Comparison of ENCODE assay signal across 1 cellular context in the genomic region with DNA sequence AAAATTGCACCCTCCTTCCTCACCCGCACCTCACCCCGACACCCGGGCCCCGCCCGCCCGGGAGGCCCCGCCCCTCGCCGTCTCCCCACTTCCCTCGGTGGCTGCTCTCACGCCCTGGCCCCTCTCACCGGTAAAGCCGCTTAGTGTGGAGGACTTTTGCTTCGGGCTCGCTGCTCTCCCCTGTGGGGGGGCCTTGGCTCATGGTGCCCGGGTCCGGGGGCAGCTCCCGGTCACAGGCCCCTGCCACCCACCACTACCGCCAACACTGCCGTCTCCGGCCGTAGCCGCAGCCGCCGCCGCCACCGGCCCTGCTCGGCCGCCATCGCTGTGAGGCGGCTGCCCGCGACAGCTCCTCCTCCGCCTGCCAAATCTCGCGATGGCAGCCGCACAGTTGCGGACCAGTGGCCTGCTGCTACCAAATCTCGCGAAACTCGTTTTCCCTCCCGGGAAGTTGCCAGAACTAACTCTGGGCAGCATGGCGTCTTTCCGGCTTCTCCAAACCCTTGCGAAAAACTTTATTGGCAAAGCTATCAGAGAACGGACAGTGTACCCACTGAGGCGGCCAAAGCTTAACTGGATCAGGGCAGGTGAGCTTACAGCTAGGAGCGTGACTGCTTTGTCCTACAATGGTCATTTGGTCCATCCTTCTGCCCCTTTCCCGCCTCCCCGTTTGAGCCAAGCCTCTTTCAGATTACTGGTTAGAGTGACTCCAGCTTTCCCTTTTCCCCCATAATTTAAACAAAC.
TF ChIP-seq lines count a peak whose summit lies in the region.

Gene SMG5 (minus strand): TSS at position 347 of the 744 bp plus-strand sequence. CDS start 145 bp downstream, at position 202.

TF ChIP-seq in K562, 482 proteins besides CTCF, POLR2A, EP300 and RAD21 (continued from another document and continues in another):
- TF ChIP-seq ZNF696 (CRISPR knock-in tag; conservative IDR thresholded peaks at IDR 0.05) (no peak), HNRNPL (IDR thresholded peaks at IDR 0.05; ENCODE audit: low read depth, low read length) (no peak), NRF1 (conservative IDR thresholded peaks at IDR 0.05 in 1 of 2, IDR thresholded peaks at IDR 0.05 in 1 of 2) (peak; percentile 10 to 62; a peak in 3 of 4 replicates), FOXM1 (IDR thresholded peaks at IDR 0.05; ENCODE audit: low read depth) (no peak), FOXM1 (CRISPR knock-in tag; IDR thresholded peaks at IDR 0.05; ENCODE audit: low read depth) (peak; percentile 65; the same call in 1 of the 2 replicates), TARDBP (IDR thresholded peaks at IDR 0.05) (0 out of 2 replicates have a peak, but pooled peaks have one; percentile 36), ETV5 (CRISPR knock-in tag; IDR thresholded peaks at IDR 0.05; ENCODE audit: low read depth) (peak; percentile 86), NONO (IDR thresholded peaks at IDR 0.05; ENCODE audit: low read depth in 2 of 2, low read length in 1 of 2) (peak; percentile 48 to 89; a peak in 3 of 4 replicates), HCFC1 (IDR thresholded peaks at IDR 0.05; ENCODE audit: low read depth, low read length) (peak; percentile 97), FOXK1 (CRISPR knock-in tag; IDR thresholded peaks at IDR 0.05; ENCODE audit: borderline replicate concordance) (no peak), ZFP30 (CRISPR knock-in tag; IDR thresholded peaks at IDR 0.05; ENCODE audit: borderline replicate concordance) (no peak), CHCHD3 (CRISPR knock-in tag; IDR thresholded peaks at IDR 0.05) (peak; percentile 57; the same call in 1 of the 2 replicates), E2F4 (CRISPR knock-in tag; IDR thresholded peaks at IDR 0.05; ENCODE audit: low read depth) (peak; percentile 68; the same call in 1 of the 2 replicates), LARP7 (IDR thresholded peaks at IDR 0.05) (0 out of 2 replicates have a peak, but pooled peaks have one; percentile 5), CGGBP1 (CRISPR knock-in tag; IDR thresholded peaks at IDR 0.05) (no peak), ZFX (CRISPR knock-in tag; IDR thresholded peaks at IDR 0.05) (peak; percentile 94), STAT5B (CRISPR knock-in tag; IDR thresholded peaks at IDR 0.05) (no peak), SPI1 (IDR thresholded peaks at IDR 0.05; ENCODE audit: borderline replicate concordance, low read depth, low read length) (0 out of 2 replicates have a peak, but pooled peaks have one; percentile 4), NELFE (IDR thresholded peaks at IDR 0.05; ENCODE audit: insufficient read depth, insufficient read length) (no peak), ATF6 (CRISPR knock-in tag; IDR thresholded peaks at IDR 0.05) (peak; percentile 44), KLF1 (tag; IDR thresholded peaks at IDR 0.05) (peak; percentile 73; the same call in 1 of the 2 replicates), NFRKB (IDR thresholded peaks at IDR 0.05; ENCODE audit: low read depth) (peak; percentile 96), ZNF75A (CRISPR knock-in tag; IDR thresholded peaks at IDR 0.05) (0 out of 2 replicates have a peak, but pooled peaks have one; percentile 48), YY1 (IDR thresholded peaks at IDR 0.05; ENCODE audit: borderline replicate concordance in 1 of 3, control insufficient read depth in 1 of 3, extremely low read depth in 1 of 3, insufficient read depth in 3 of 3, insufficient read length in 1 of 3, insufficient replicate concordance in 2 of 3, low read depth in 1 of 3, low read length in 2 of 3) (peak; percentile 93 to 98 (median 98)), SETDB1 (IDR thresholded peaks at IDR 0.05; ENCODE audit: low read length) (peak; percentile 33), E2F6 (IDR thresholded peaks at IDR 0.05; ENCODE audit: borderline replicate concordance in 1 of 2, extremely low read depth in 1 of 2, insufficient read depth in 1 of 2, insufficient read length in 1 of 2, low read depth in 1 of 2, low read length in 1 of 2, poor library complexity in 1 of 2, severe bottlenecking in 1 of 2) (peak; percentile 67 to 75), HMGN3 (IDR thresholded peaks at IDR 0.05; ENCODE audit: borderline replicate concordance, extremely low read depth, insufficient read length, low read depth, low read length) (peak; percentile 70)
- TF ChIP-seq, protein P1, sequence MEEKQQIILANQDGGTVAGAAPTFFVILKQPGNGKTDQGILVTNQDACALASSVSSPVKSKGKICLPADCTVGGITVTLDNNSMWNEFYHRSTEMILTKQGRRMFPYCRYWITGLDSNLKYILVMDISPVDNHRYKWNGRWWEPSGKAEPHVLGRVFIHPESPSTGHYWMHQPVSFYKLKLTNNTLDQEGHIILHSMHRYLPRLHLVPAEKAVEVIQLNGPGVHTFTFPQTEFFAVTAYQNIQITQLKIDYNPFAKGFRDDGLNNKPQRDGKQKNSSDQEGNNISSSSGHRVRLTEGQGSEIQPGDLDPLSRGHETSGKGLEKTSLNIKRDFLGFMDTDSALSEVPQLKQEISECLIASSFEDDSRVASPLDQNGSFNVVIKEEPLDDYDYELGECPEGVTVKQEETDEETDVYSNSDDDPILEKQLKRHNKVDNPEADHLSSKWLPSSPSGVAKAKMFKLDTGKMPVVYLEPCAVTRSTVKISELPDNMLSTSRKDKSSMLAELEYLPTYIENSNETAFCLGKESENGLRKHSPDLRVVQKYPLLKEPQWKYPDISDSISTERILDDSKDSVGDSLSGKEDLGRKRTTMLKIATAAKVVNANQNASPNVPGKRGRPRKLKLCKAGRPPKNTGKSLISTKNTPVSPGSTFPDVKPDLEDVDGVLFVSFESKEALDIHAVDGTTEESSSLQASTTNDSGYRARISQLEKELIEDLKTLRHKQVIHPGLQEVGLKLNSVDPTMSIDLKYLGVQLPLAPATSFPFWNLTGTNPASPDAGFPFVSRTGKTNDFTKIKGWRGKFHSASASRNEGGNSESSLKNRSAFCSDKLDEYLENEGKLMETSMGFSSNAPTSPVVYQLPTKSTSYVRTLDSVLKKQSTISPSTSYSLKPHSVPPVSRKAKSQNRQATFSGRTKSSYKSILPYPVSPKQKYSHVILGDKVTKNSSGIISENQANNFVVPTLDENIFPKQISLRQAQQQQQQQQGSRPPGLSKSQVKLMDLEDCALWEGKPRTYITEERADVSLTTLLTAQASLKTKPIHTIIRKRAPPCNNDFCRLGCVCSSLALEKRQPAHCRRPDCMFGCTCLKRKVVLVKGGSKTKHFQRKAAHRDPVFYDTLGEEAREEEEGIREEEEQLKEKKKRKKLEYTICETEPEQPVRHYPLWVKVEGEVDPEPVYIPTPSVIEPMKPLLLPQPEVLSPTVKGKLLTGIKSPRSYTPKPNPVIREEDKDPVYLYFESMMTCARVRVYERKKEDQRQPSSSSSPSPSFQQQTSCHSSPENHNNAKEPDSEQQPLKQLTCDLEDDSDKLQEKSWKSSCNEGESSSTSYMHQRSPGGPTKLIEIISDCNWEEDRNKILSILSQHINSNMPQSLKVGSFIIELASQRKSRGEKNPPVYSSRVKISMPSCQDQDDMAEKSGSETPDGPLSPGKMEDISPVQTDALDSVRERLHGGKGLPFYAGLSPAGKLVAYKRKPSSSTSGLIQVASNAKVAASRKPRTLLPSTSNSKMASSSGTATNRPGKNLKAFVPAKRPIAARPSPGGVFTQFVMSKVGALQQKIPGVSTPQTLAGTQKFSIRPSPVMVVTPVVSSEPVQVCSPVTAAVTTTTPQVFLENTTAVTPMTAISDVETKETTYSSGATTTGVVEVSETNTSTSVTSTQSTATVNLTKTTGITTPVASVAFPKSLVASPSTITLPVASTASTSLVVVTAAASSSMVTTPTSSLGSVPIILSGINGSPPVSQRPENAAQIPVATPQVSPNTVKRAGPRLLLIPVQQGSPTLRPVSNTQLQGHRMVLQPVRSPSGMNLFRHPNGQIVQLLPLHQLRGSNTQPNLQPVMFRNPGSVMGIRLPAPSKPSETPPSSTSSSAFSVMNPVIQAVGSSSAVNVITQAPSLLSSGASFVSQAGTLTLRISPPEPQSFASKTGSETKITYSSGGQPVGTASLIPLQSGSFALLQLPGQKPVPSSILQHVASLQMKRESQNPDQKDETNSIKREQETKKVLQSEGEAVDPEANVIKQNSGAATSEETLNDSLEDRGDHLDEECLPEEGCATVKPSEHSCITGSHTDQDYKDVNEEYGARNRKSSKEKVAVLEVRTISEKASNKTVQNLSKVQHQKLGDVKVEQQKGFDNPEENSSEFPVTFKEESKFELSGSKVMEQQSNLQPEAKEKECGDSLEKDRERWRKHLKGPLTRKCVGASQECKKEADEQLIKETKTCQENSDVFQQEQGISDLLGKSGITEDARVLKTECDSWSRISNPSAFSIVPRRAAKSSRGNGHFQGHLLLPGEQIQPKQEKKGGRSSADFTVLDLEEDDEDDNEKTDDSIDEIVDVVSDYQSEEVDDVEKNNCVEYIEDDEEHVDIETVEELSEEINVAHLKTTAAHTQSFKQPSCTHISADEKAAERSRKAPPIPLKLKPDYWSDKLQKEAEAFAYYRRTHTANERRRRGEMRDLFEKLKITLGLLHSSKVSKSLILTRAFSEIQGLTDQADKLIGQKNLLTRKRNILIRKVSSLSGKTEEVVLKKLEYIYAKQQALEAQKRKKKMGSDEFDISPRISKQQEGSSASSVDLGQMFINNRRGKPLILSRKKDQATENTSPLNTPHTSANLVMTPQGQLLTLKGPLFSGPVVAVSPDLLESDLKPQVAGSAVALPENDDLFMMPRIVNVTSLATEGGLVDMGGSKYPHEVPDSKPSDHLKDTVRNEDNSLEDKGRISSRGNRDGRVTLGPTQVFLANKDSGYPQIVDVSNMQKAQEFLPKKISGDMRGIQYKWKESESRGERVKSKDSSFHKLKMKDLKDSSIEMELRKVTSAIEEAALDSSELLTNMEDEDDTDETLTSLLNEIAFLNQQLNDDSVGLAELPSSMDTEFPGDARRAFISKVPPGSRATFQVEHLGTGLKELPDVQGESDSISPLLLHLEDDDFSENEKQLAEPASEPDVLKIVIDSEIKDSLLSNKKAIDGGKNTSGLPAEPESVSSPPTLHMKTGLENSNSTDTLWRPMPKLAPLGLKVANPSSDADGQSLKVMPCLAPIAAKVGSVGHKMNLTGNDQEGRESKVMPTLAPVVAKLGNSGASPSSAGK (IDR thresholded peaks at IDR 0.05): no peak
- TF ChIP-seq, protein P2, sequence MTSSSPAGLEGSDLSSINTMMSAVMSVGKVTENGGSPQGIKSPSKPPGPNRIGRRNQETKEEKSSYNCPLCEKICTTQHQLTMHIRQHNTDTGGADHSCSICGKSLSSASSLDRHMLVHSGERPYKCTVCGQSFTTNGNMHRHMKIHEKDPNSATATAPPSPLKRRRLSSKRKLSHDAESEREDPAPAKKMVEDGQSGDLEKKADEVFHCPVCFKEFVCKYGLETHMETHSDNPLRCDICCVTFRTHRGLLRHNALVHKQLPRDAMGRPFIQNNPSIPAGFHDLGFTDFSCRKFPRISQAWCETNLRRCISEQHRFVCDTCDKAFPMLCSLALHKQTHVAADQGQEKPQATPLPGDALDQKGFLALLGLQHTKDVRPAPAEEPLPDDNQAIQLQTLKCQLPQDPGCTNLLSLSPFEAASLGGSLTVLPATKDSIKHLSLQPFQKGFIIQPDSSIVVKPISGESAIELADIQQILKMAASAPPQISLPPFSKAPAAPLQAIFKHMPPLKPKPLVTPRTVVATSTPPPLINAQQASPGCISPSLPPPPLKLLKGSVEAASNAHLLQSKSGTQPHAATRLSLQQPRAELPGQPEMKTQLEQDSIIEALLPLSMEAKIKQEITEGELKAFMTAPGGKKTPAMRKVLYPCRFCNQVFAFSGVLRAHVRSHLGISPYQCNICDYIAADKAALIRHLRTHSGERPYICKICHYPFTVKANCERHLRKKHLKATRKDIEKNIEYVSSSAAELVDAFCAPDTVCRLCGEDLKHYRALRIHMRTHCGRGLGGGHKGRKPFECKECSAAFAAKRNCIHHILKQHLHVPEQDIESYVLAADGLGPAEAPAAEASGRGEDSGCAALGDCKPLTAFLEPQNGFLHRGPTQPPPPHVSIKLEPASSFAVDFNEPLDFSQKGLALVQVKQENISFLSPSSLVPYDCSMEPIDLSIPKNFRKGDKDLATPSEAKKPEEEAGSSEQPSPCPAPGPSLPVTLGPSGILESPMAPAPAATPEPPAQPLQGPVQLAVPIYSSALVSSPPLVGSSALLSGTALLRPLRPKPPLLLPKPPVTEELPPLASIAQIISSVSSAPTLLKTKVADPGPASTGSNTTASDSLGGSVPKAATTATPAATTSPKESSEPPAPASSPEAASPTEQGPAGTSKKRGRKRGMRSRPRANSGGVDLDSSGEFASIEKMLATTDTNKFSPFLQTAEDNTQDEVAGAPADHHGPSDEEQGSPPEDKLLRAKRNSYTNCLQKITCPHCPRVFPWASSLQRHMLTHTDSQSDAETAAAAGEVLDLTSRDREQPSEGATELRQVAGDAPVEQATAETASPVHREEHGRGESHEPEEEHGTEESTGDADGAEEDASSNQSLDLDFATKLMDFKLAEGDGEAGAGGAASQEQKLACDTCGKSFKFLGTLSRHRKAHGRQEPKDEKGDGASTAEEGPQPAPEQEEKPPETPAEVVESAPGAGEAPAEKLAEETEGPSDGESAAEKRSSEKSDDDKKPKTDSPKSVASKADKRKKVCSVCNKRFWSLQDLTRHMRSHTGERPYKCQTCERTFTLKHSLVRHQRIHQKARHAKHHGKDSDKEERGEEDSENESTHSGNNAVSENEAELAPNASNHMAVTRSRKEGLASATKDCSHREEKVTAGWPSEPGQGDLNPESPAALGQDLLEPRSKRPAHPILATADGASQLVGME (CRISPR knock-in tag; IDR thresholded peaks at IDR 0.05): no peak
- TF ChIP-seq, protein P3, sequence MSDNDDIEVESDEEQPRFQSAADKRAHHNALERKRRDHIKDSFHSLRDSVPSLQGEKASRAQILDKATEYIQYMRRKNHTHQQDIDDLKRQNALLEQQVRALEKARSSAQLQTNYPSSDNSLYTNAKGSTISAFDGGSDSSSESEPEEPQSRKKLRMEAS (CRISPR knock-in tag; IDR thresholded peaks at IDR 0.05): peak; percentile 59
